Comparison of ENCODE assay signal across 1 cellular context in the genomic region with DNA sequence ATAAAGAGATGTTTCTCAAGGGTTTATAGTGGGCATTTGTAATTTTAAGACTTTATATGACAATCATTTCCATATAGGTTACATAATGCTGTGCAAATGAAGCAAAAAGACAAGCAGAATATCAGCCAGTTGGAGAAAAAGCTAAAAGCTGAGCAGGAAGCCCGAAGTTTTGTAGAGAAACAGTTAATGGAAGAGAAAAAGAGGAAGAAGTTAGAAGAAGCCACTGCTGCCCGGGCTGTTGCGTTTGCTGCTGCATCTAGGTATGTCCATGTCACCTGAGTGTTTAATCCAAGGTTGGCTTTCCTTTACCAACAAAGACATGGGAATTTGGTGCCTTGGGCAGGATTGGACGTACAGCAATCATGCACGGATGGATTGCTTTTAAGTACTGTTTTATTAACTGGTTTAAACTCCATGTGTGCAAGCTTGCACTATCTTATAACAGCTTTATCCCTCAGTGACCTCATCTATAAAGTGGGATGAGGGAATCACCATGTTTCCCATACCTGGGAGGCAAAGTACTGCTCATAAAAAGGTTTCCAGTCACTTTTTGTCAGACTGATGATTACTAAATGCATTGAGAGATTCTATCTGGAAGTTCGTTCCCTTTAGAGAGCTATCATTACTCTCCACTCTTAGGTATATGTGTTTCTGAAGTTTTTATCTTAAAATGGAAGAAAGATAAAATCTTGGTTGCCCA.
TF ChIP-seq lines count a peak whose summit lies in the region.

No MANE protein-coding gene starts in this region.

TF ChIP-seq in HEK293, 187 proteins besides CTCF, POLR2A, EP300 and RAD21 (continued from another document):
- TF ChIP-seq, protein P1, sequence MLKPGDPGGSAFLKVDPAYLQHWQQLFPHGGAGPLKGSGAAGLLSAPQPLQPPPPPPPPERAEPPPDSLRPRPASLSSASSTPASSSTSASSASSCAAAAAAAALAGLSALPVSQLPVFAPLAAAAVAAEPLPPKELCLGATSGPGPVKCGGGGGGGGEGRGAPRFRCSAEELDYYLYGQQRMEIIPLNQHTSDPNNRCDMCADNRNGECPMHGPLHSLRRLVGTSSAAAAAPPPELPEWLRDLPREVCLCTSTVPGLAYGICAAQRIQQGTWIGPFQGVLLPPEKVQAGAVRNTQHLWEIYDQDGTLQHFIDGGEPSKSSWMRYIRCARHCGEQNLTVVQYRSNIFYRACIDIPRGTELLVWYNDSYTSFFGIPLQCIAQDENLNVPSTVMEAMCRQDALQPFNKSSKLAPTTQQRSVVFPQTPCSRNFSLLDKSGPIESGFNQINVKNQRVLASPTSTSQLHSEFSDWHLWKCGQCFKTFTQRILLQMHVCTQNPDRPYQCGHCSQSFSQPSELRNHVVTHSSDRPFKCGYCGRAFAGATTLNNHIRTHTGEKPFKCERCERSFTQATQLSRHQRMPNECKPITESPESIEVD (tag by site-specific recombination; IDR thresholded peaks at IDR 0.05) = peak; percentile 3; the same call in 1 of the 2 replicates
- TF ChIP-seq ZNF292 (tag by site-specific recombination; IDR thresholded peaks at IDR 0.05; ENCODE audit: borderline replicate concordance, low read depth) (no peak), FEZF1 (tag by site-specific recombination; IDR thresholded peaks at IDR 0.05) (peak; percentile 42; the same call in 1 of the 2 replicates), TRIM28 (IDR thresholded peaks at IDR 0.05; ENCODE audit: borderline replicate concordance, low read length) (0 out of 2 replicates have a peak, but pooled peaks have one; percentile 63)
- TF ChIP-seq, protein P2, sequence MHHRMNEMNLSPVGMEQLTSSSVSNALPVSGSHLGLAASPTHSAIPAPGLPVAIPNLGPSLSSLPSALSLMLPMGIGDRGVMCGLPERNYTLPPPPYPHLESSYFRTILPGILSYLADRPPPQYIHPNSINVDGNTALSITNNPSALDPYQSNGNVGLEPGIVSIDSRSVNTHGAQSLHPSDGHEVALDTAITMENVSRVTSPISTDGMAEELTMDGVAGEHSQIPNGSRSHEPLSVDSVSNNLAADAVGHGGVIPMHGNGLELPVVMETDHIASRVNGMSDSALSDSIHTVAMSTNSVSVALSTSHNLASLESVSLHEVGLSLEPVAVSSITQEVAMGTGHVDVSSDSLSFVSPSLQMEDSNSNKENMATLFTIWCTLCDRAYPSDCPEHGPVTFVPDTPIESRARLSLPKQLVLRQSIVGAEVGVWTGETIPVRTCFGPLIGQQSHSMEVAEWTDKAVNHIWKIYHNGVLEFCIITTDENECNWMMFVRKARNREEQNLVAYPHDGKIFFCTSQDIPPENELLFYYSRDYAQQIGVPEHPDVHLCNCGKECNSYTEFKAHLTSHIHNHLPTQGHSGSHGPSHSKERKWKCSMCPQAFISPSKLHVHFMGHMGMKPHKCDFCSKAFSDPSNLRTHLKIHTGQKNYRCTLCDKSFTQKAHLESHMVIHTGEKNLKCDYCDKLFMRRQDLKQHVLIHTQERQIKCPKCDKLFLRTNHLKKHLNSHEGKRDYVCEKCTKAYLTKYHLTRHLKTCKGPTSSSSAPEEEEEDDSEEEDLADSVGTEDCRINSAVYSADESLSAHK (tag by site-specific recombination; IDR thresholded peaks at IDR 0.05) = 0 out of 2 replicates have a peak, but pooled peaks have one; percentile 27
